16 cellular contexts compared by ENCODE assay signal in genomic region chr1:40985875-40986274, GRCh38. TPM values are rescaled to one million over a fixed set of nuclear protein-coding genes. Genes with fewer than 3 reads are reported as not detected.
A peak's percentile ranks its signal among the peaks of the same experiment; 100 is the strongest.
DNase-seq lines count a peak whose midpoint lies in the region; ATAC-seq and TF ChIP-seq lines count a peak whose summit lies in the region.
"Had no signal": no experiment of that assay in that cellular context is flagged by ENCODE, and none has a peak within 500 bp of the region (broad histone marks: within the 10 kb centered on the region; RNA-seq: fewer than 3 reads in every experiment).

No MANE protein-coding gene starts in this region.

- TF ChIP-seq POLR2A in right lobe of liver (IDR thresholded peaks at IDR 0.05) (no peak), transverse colon (IDR thresholded peaks at IDR 0.05) (no peak)

- H3K27ac ChIP-seq in right lobe of liver (peak overlapping the region; percentile 8 to 92 (median 85)), transverse colon (peak overlapping the region in 3 of 4 donors; percentile 39 to 98 (median 94)), substantia nigra (ENCODE audit: low read depth, low read length, poor library complexity, severe bottlenecking) (no peak overlapping the region)
- H3K27ac ChIP-seq: heart right ventricle, SK-N-MC had no signal

- no peak for TF ChIP-seq CTCF in right lobe of liver (IDR thresholded peaks at IDR 0.05)
- TF ChIP-seq CTCF in transverse colon (IDR thresholded peaks at IDR 0.05): no peak
- TF ChIP-seq CTCF in chondrocyte (IDR thresholded peaks at IDR 0.05): no peak

- H3K27me3 Mint-ChIP-seq in activated T-cell treated with anti-CD3 and anti-CD28 coated beads, Interleukin-2, amount 50 U/mL, for 24 hours: no peaks in the 10 kb centered on the region
- H3K27me3 Mint-ChIP-seq in activated naive CD8-positive, alpha-beta T cell treated with anti-CD3 and anti-CD28 coated beads for 36 hours: no peaks in the 10 kb centered on the region
- no peaks in the 10 kb centered on the region for H3K27me3 Mint-ChIP-seq in chondrocyte (ENCODE audit: low read depth)

- peaks cover 0 to 56% (median 11%) of the 10 kb centered on the region in 4 donors for H3K4me1 ChIP-seq in right lobe of liver
- H3K4me1 ChIP-seq in transverse colon: peaks cover 7 to 26% (median 11%) of the 10 kb centered on the region in 4 donors

- H3K4me3 Mint-ChIP-seq in activated T-cell treated with anti-CD3 and anti-CD28 coated beads, Interleukin-2, amount 50 U/mL, for 24 hours: no peak overlapping the region
- no peak overlapping the region for H3K4me3 Mint-ChIP-seq in activated naive CD8-positive, alpha-beta T cell treated with anti-CD3 and anti-CD28 coated beads for 36 hours
- H3K4me3 Mint-ChIP-seq in chondrocyte (ENCODE audit: unreplicated experiment): no peak overlapping the region

- H3K4me3 ChIP-seq in right lobe of liver: no peak overlapping the region
- no peak overlapping the region for H3K4me3 ChIP-seq in transverse colon
- H3K4me3 ChIP-seq: heart right ventricle, SK-N-MC had no signal

- peak overlapping the region; percentile 47 for H3K27ac Mint-ChIP-seq in activated T-cell treated with anti-CD3 and anti-CD28 coated beads, Interleukin-2, amount 50 U/mL, for 24 hours
- H3K27ac Mint-ChIP-seq in activated naive CD8-positive, alpha-beta T cell treated with anti-CD3 and anti-CD28 coated beads for 36 hours: peak overlapping the region; percentile 17
- no peak overlapping the region for H3K27ac Mint-ChIP-seq in chondrocyte (ENCODE audit: unreplicated experiment)

- no peak for ATAC-seq in right lobe of liver
- ATAC-seq: heart right ventricle, PC-3 had no signal

- peaks cover 58% of the 10 kb centered on the region for H3K4me1 Mint-ChIP-seq in activated T-cell treated with anti-CD3 and anti-CD28 coated beads, Interleukin-2, amount 50 U/mL, for 24 hours (ENCODE audit: low read depth)
- peaks cover 58% of the 10 kb centered on the region for H3K4me1 Mint-ChIP-seq in activated naive CD8-positive, alpha-beta T cell treated with anti-CD3 and anti-CD28 coated beads for 36 hours
- H3K4me1 Mint-ChIP-seq in chondrocyte (ENCODE audit: low read depth): peaks cover 52% of the 10 kb centered on the region

- TF ChIP-seq EP300 in transverse colon (IDR thresholded peaks at IDR 0.05; ENCODE audit: low read depth): no peak

- H3K36me3 ChIP-seq in right lobe of liver (peaks cover 0 to 13% (median 0%) of the 10 kb centered on the region in 4 donors), transverse colon (peaks cover 0 to 8% (median 0%) of the 10 kb centered on the region in 4 donors)

- in situ Hi-C loops in transverse colon (cut with MboI; ENCODE audit: low pct_ligation_motif_present in 1 of 4, low pct_unique_long_range_greater_than_20kb in 1 of 4, low sequenced_read_pairs in 3 of 4): no loop called here

- intact Hi-C loops in right lobe of liver (cut with DNase I): no loop called here
- intact Hi-C loops in transverse colon (cut with DNase I; ENCODE audit: low total_unique reads): no loop called here

- peaks cover 100% of the 10 kb centered on the region for H3K36me3 Mint-ChIP-seq in activated T-cell treated with anti-CD3 and anti-CD28 coated beads, Interleukin-2, amount 50 U/mL, for 24 hours (ENCODE audit: low read depth)
- peaks cover 75% of the 10 kb centered on the region for H3K36me3 Mint-ChIP-seq in activated naive CD8-positive, alpha-beta T cell treated with anti-CD3 and anti-CD28 coated beads for 36 hours
- peaks cover 56% of the 10 kb centered on the region for H3K36me3 Mint-ChIP-seq in chondrocyte (ENCODE audit: low read depth)

- no peak for DNase-seq in activated T-cell treated with anti-CD3 and anti-CD28 coated beads, Interleukin-2, amount 50 U/mL, for 24 hours
- DNase-seq in activated T-cell treated with anti-CD3 and anti-CD28 coated beads, Interleukin-2, amount 50 U/mL, for 48 hours: no peak
- DNase-seq in activated naive CD8-positive, alpha-beta T cell treated with anti-CD3 and anti-CD28 coated beads for 36 hours: no peak
- no peak for DNase-seq in right lobe of liver
- DNase-seq in transverse colon: no peak
- DNase-seq in substantia nigra (lab: John Stamatoyannopoulos, UW): no peak
- DNase-seq in NCI-H510A (lab: John Stamatoyannopoulos, UW): no peak
- no peak for DNase-seq in chondrocyte (ENCODE audit: low spot score)
- DNase-seq: activated gamma-delta T cell treated with Interleukin-2 at 50 U/mL for 16 hours; heart right ventricle; midbrain; NCI-H2029; PC-3; stimulated activated CD4-positive, alpha-beta T cell treated with anti-CD3 and anti-CD28 coated beads, Interleukin-4, amount 100 ng/mL, for 24 hours had no signal

- H3K27me3 ChIP-seq in right lobe of liver (no peaks in the 10 kb centered on the region), transverse colon (no peaks in the 10 kb centered on the region)
- H3K27me3 ChIP-seq: heart right ventricle had no signal

- no peaks in the 10 kb centered on the region for H3K9me3 Mint-ChIP-seq in activated T-cell treated with anti-CD3 and anti-CD28 coated beads, Interleukin-2, amount 50 U/mL, for 24 hours
- no peaks in the 10 kb centered on the region for H3K9me3 Mint-ChIP-seq in activated naive CD8-positive, alpha-beta T cell treated with anti-CD3 and anti-CD28 coated beads for 36 hours
- no peaks in the 10 kb centered on the region for H3K9me3 Mint-ChIP-seq in chondrocyte (ENCODE audit: low read depth)

- 47% methylated on average over 3 of the region's 3 CpGs for WGBS in right lobe of liver (ENCODE audit: insufficient coverage, low coverage, low lambda C conversion rate, missing lambda C conversion rate)
- 79 to 89% methylated on average over 3 of the region's 3 CpGs for WGBS in transverse colon (ENCODE audit: low coverage in 1 of 2), 2 donors

- H3K9me3 ChIP-seq in right lobe of liver (no peaks in the 10 kb centered on the region), transverse colon (no peaks in the 10 kb centered on the region)
- H3K9me3 ChIP-seq: heart right ventricle had no signal

RNA-seq across cellular contexts. Expression of gene CTPS1, which starts 6.4 kb away (rescaled TPM):
- total RNA-seq in activated naive CD8-positive, alpha-beta T cell treated with anti-CD3 and anti-CD28 coated beads for 36 hours: 100 to 1,000 TPM; 139 TPM
- total RNA-seq in right lobe of liver (10 to 100 TPM; 13.1 to 48.0 (median 42.2) TPM), transverse colon (10 to 100 TPM in 3 of 4 donors, 1 to 10 TPM in 1; 6.3 to 32.2 (median 19.7) TPM), chondrocyte (40.2 to 84.5 TPM (median 79.4 TPM) in 3 replicates)

RNA-seq across cellular contexts. Expression of gene SLFNL1, which starts 35.6 kb away (rescaled TPM):
- under 1 TPM; 0.08 TPM for total RNA-seq in activated naive CD8-positive, alpha-beta T cell treated with anti-CD3 and anti-CD28 coated beads for 36 hours
- total RNA-seq in right lobe of liver (under 1 TPM in 3 of 6 experiments, not detected in 3; 0.06 to 0.27 (median 0.14) TPM), transverse colon (1 to 10 TPM in 2 of 4 donors, under 1 TPM in 1, not detected in 1; 0.55 to 3.0 (median 1.3) TPM), chondrocyte (0.25 to 0.48 TPM in 2 of 3 replicates, not detected in the other)
- total RNA-seq: kidney epithelial cell had no signal
